7 cellular contexts compared by ENCODE assay signal in the genomic region with DNA sequence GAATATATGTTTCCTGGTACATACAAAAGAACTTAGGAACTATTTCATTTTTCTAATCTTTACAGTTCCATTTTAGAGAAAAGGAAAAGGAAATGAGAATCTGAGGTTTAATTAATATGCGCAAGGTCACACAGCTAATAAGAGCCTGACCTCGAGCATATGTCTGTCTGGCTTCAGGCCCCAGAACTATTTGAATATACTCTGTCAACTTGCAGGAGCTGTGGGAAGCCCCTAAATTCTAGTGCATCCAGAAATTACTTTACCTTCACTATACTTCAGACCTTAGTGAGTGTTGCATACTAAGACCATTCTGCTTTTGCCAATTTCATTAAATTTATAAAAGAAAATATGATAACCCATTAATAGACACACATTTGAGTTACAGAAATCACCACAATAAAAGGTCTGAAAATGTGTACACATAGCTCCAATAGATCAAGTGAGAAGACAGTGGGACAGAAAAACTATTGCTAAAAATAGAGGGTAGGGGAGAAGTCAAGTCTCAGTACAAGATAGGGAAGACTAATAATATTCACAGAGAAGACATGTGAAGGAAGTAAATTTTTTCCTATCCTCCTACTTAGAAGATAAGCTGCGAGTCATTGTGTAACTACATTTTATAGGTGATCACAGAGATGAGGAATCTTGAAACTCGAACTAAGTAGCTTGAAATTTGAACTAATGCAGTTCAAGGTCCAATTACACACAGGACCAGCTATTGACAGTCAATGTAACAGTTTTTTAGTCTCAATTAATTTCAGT. TPM values are rescaled to one million over a fixed set of nuclear protein-coding genes. Genes with fewer than 3 reads are reported as not detected.
DNase-seq lines count a peak whose midpoint lies in the region; ATAC-seq and TF ChIP-seq lines count a peak whose summit lies in the region.

No MANE protein-coding gene starts in this region.

- no peaks in the 10 kb centered on the region for H3K36me3 ChIP-seq in endodermal cell (ENCODE audit: control insufficient read depth, insufficient read depth, low read length)

- no peak overlapping the region for H3K9ac ChIP-seq in endodermal cell (ENCODE audit: extremely low read depth, low read length, poor library complexity, severe bottlenecking)

- H3K9me3 Mint-ChIP-seq in endodermal cell, result no peaks in the 10 kb centered on the region

- DNase-seq in MV-4-11 (lab: John Stamatoyannopoulos, UW), result peak; percentile 5
- peak; percentile 42 for DNase-seq in kidney glomerular epithelial cell (lab: John Stamatoyannopoulos, UW)
- no peak for DNase-seq in GM19240 (ENCODE audit: insufficient read length, low spot score)
- no peak for DNase-seq in endodermal cell
- DNase-seq in NCI-H2029 treated with DMSO at 0.1 percent for 48 hours (lab: John Stamatoyannopoulos, UW), result no peak

- 91 to 94% methylated on average over 4 of the region's 4 CpGs for WGBS in endodermal cell (ENCODE audit: insufficient coverage in 1 of 2, insufficient read length in 1 of 2), 2 experiments

- peaks cover 4% of the 10 kb centered on the region for H3K4me1 Mint-ChIP-seq in endodermal cell

- H3K27me3 ChIP-seq in endodermal cell (ENCODE audit: control insufficient read depth, insufficient read depth, low read length, poor library complexity, severe bottlenecking), result no peaks in the 10 kb centered on the region

- H3K4me1 ChIP-seq in endodermal cell (ENCODE audit: control insufficient read depth, insufficient read depth, low read length), result no peaks in the 10 kb centered on the region

- peak; percentile 84 for ATAC-seq in GM18867 (IDR thresholded peaks at IDR 0.05; ENCODE audit: unreplicated experiment)
- ATAC-seq in HG02588 (IDR thresholded peaks at IDR 0.05; ENCODE audit: unreplicated experiment), result peak; percentile 82

- H3K4me3 ChIP-seq in endodermal cell (ENCODE audit: low read length), result no peak overlapping the region

- no peaks in the 10 kb centered on the region for H3K36me3 Mint-ChIP-seq in endodermal cell (ENCODE audit: low read depth)

- H3K27ac Mint-ChIP-seq in endodermal cell, result no peak overlapping the region

- TF ChIP-seq CTCF in endodermal cell (conservative IDR thresholded peaks at IDR 0.05), result no peak

- H3K9me3 ChIP-seq in endodermal cell (ENCODE audit: control insufficient read depth, low read length), result no peaks in the 10 kb centered on the region

- no peak overlapping the region for H3K27ac ChIP-seq in endodermal cell (ENCODE audit: low read depth, low read length)

- H3K4me3 Mint-ChIP-seq in endodermal cell, result no peak overlapping the region

- H3K27me3 Mint-ChIP-seq in endodermal cell (ENCODE audit: insufficient read depth), result no peaks in the 10 kb centered on the region

RNA-seq across cellular contexts. Expression of a gene that starts 3.8 kb away (rescaled TPM):
- not detected for total RNA-seq in endodermal cell
- polyA plus RNA-seq in endodermal cell (2013, experiment 1 of 2), result 0.25 TPM
- 0.17 TPM for polyA plus RNA-seq in endodermal cell (2013, experiment 2 of 2)

Comparison
In these comparisons a context has a peak if more than half of its experiments do, and no peak if none do; other contexts are left out.
1. DNase-seq: peak in MV-4-11 (single experiment) and kidney glomerular epithelial cell (single experiment); none in GM19240 (single experiment), endodermal cell (single experiment) and NCI-H2029 treated with DMSO at 0.1 percent for 48 hours (single experiment).